8 cellular contexts compared by ENCODE assay signal in genomic region chr3:18422972-18423371, GRCh38. TPM values are rescaled to one million over a fixed set of nuclear protein-coding genes. Genes with fewer than 3 reads are reported as not detected.
DNase-seq lines count a peak whose midpoint lies in the region; ATAC-seq, FAIRE-seq and TF ChIP-seq lines count a peak whose summit lies in the region.

No MANE protein-coding gene starts in this region.

- peak overlapping the region; percentile 86 for H3K4me3 Mint-ChIP-seq in Caco-2 (ENCODE audit: unreplicated experiment)

- no peaks in the 10 kb centered on the region for H3K9me1 ChIP-seq in endothelial cell of umbilical vein (replicated peaks; ENCODE audit: control insufficient read depth, extremely low read depth, insufficient read depth, low read length)

- peaks cover 15% of the 10 kb centered on the region for H3K4me1 Mint-ChIP-seq in Caco-2 (ENCODE audit: low read depth, unreplicated experiment)

- H3K27ac Mint-ChIP-seq in Caco-2 (ENCODE audit: unreplicated experiment), result peak overlapping the region; percentile 49

- TF ChIP-seq POLR2A in NB4 (IDR thresholded peaks at IDR 0.05; ENCODE audit: extremely low read depth, insufficient read length) (no peak), endothelial cell of umbilical vein (IDR thresholded peaks at IDR 0.05; ENCODE audit: low read depth, low read length) (no peak)

- BruUV-seq in Caco-2 (replicated peaks; lab: Mats Ljungman, UMichigan) (TSS peak; percentile 12), endothelial cell of umbilical vein (replicated peaks; lab: Mats Ljungman, UMichigan) (no TSS peak)

- FAIRE-seq in endothelial cell of umbilical vein (lab: Jason Lieb, UNC) (no peak), pancreas (lab: Jason Lieb, UNC) (no peak)

- DNase-seq in Caco-2, result no peak
- DNase-seq in NB4 (ENCODE audit: low read depth), result peak; percentile 14
- DNase-seq in endothelial cell of umbilical vein (ENCODE audit: low read depth, low spot score), result no peak
- DNase-seq in pancreas, result no peak
- DNase-seq in activated gamma-delta T cell treated with Interleukin-2 at 50 U/mL for 16 hours, result no peak
- no peak for DNase-seq in middle frontal gyrus (ENCODE audit: extremely low spot score, low spot score)

- H3K36me3 Mint-ChIP-seq in Caco-2 (ENCODE audit: insufficient read depth, unreplicated experiment), result peaks cover 17% of the 10 kb centered on the region

- CTCF ChIA-PET in Caco-2 (lab: Charles Lee) (no interaction called here), endothelial cell of umbilical vein (lab: Charles Lee) (interaction anchor here (0.9 kb wide), 1 partner anchor 22 kb away, joined by 3 read pairs; no protein-coding TSS in a partner anchor)

- no peaks in the 10 kb centered on the region for H3K9me3 ChIP-seq in Caco-2
- no peaks in the 10 kb centered on the region for H3K9me3 ChIP-seq in endothelial cell of umbilical vein (replicated peaks; ENCODE audit: control insufficient read depth, insufficient read depth, low read length)
- no peaks in the 10 kb centered on the region for H3K9me3 ChIP-seq in pancreas

- no peaks in the 10 kb centered on the region for H3K27me3 Mint-ChIP-seq in Caco-2 (ENCODE audit: insufficient read depth, unreplicated experiment)

- ATAC-seq in pancreas (no peak), GM21786 (IDR thresholded peaks at IDR 0.05; ENCODE audit: unreplicated experiment) (no peak), HG03175 (IDR thresholded peaks at IDR 0.05; ENCODE audit: unreplicated experiment) (no peak)

- no peak overlapping the region for H3K9ac ChIP-seq in endothelial cell of umbilical vein (replicated peaks; ENCODE audit: extremely low read depth, insufficient read depth, low read length)

- intact Hi-C loops in Caco-2 (cut with micrococcal nuclease; ENCODE audit: unreplicated experiment), result no loop called here
- intact Hi-C loops in endothelial cell of umbilical vein (cut with micrococcal nuclease), result loop anchor here (5.0 kb wide), 1 partner anchor 1464 kb away; no protein-coding TSS in a partner anchor
- intact Hi-C loops in pancreas (cut with DNase I), result no loop called here

- no peaks in the 10 kb centered on the region for H4K20me1 ChIP-seq in endothelial cell of umbilical vein (replicated peaks; ENCODE audit: control insufficient read depth, extremely low read depth, insufficient read depth, low read length)

- H3K27ac ChIP-seq in endothelial cell of umbilical vein (ENCODE audit: insufficient read depth, low read depth, low read length) (no peak overlapping the region), pancreas (peak overlapping the region in 2 of 4 donors; percentile 95 to 97)

- no peak overlapping the region for H2AFZ ChIP-seq in endothelial cell of umbilical vein (ENCODE audit: low read depth, low read length)

- no peaks in the 10 kb centered on the region for H3K27me3 ChIP-seq in Caco-2 (replicated peaks; ENCODE audit: control insufficient read depth, insufficient read depth, low read length)
- peaks cover 10 to 26% of the 10 kb centered on the region in 2 experiments for H3K27me3 ChIP-seq in endothelial cell of umbilical vein (ENCODE audit: control insufficient read depth in 2 of 2, insufficient read depth in 2 of 2, low read length in 2 of 2)
- H3K27me3 ChIP-seq in pancreas, result no peaks in the 10 kb centered on the region

- H3K4me1 ChIP-seq in Caco-2 (peaks cover 8% of the 10 kb centered on the region; the same call in 1 of the 2 replicates), endothelial cell of umbilical vein (ENCODE audit: control insufficient read depth, extremely low read depth, insufficient read depth, low read length) (peaks cover 8% of the 10 kb centered on the region), pancreas (peaks cover 12 to 22% (median 18%) of the 10 kb centered on the region in 3 donors)

- WGBS in pancreas, 2 donors, result 12 to 13% methylated on average over 5 of the region's 5 CpGs

- H3K9me3 Mint-ChIP-seq in Caco-2 (ENCODE audit: unreplicated experiment), result no peaks in the 10 kb centered on the region

- no peak for TF ChIP-seq CTCF in Caco-2 (IDR thresholded peaks at IDR 0.05; ENCODE audit: insufficient read depth in 1 of 2, low read depth in 1 of 2, low read length in 1 of 2, severe bottlenecking in 1 of 2, unreplicated experiment in 1 of 2)
- TF ChIP-seq CTCF in NB4 (IDR thresholded peaks at IDR 0.05; ENCODE audit: low read depth, low read length), result no peak
- no peak for TF ChIP-seq CTCF in endothelial cell of umbilical vein (IDR thresholded peaks at IDR 0.05; ENCODE audit: extremely low read depth in 1 of 2, insufficient read depth in 1 of 2, low read depth in 1 of 2, low read length in 2 of 2)
- no peak for TF ChIP-seq CTCF in pancreas (IDR thresholded peaks at IDR 0.05)

- no peaks in the 10 kb centered on the region for H3K79me2 ChIP-seq in endothelial cell of umbilical vein (ENCODE audit: control insufficient read depth, insufficient read depth, low read length)

- POLR2A ChIA-PET in Caco-2 (lab: Charles Lee) (no interaction called here), endothelial cell of umbilical vein (lab: Charles Lee) (interaction anchor here (0.7 kb wide), 1 partner anchor 56 kb away, joined by 3 read pairs; no protein-coding TSS in a partner anchor)

- H3K4me3 ChIP-seq in Caco-2 (ENCODE audit: low read depth, low read length), result no peak overlapping the region
- H3K4me3 ChIP-seq in NB4 (ENCODE audit: low read depth, low read length), result peak overlapping the region; percentile 72
- H3K4me3 ChIP-seq in endothelial cell of umbilical vein (replicated peaks in 1 of 3; ENCODE audit: insufficient read depth in 1 of 3, low read depth in 1 of 3, low read length in 3 of 3), result no peak overlapping the region
- peak overlapping the region in 3 of 4 donors; percentile 78 to 89 (median 83) for H3K4me3 ChIP-seq in pancreas

- no peaks in the 10 kb centered on the region for H3K36me3 ChIP-seq in Caco-2 (ENCODE audit: control insufficient read depth, insufficient read depth, low read length)
- H3K36me3 ChIP-seq in endothelial cell of umbilical vein (ENCODE audit: control insufficient read depth in 2 of 2, extremely low read depth in 1 of 2, insufficient read depth in 2 of 2, low read length in 2 of 2), result no peaks in the 10 kb centered on the region
- peaks cover 0 to 9% (median 0%) of the 10 kb centered on the region in 3 donors for H3K36me3 ChIP-seq in pancreas

- dilution Hi-C loops in endothelial cell of umbilical vein (cut with MboI; ENCODE audit: extremely low pct_ligation_motif_present, low sequenced_read_pairs), result no loop called here

- H3K4me2 ChIP-seq in endothelial cell of umbilical vein (ENCODE audit: insufficient read depth, low read length), result peak overlapping the region; percentile 86

TF ChIP-seq in endothelial cell of umbilical vein, 7 proteins besides CTCF, POLR2A, EP300 and RAD21:
- TF ChIP-seq FOS (IDR thresholded peaks at IDR 0.05; ENCODE audit: borderline replicate concordance, insufficient read depth, low read length), result no peak
- no peak for TF ChIP-seq EZH2 (IDR thresholded peaks at IDR 0.05; ENCODE audit: borderline replicate concordance, low read depth, low read length, severe bottlenecking)
- TF ChIP-seq MYC (IDR thresholded peaks at IDR 0.05; ENCODE audit: low read depth, low read length), result no peak
- no peak for TF ChIP-seq POLR2AphosphoS5 (IDR thresholded peaks at IDR 0.05; ENCODE audit: insufficient read depth, low read depth, low read length)
- TF ChIP-seq GATA2 (IDR thresholded peaks at IDR 0.05; ENCODE audit: insufficient read depth, insufficient read length, low read depth, low read length), result no peak
- TF ChIP-seq JUN (IDR thresholded peaks at IDR 0.05; ENCODE audit: borderline replicate concordance, insufficient read depth, insufficient read length, low read depth), result no peak
- no peak for TF ChIP-seq MAX (IDR thresholded peaks at IDR 0.05; ENCODE audit: insufficient read depth, insufficient read length)

RNA-seq across cellular contexts. Expression of gene SATB1, which starts 2.2 kb away (rescaled TPM):
- total RNA-seq in Caco-2 (2022), result 13.8 and 16.4 TPM in 2 replicates
- 6.2 and 6.7 TPM in 2 replicates for total RNA-seq in endothelial cell of umbilical vein
- polyA plus RNA-seq in endothelial cell of umbilical vein, result 3.9 and 6.0 TPM in 2 replicates
- polyA plus RNA-seq in endothelial cell of umbilical vein (2011; cell fraction: cytosol; rRNA removed), result 5.0 and 7.3 TPM in 2 replicates
- polyA plus RNA-seq in endothelial cell of umbilical vein (2011; cell fraction: nucleus; rRNA removed), result 27.7 and 27.9 TPM in 2 replicates
- polyA plus RNA-seq in endothelial cell of umbilical vein (2012), result 2.5 and 2.8 TPM in 2 replicates
- 11.4 and 24.6 TPM in 2 replicates for polyA minus RNA-seq in endothelial cell of umbilical vein
- polyA minus RNA-seq in endothelial cell of umbilical vein (2011; cell fraction: cytosol; rRNA and poly(A)+ RNA removed), result not detected
- polyA minus RNA-seq in endothelial cell of umbilical vein (2011; cell fraction: nucleus; rRNA and poly(A)+ RNA removed), result 15.5 and 24.6 TPM in 2 replicates
- total RNA-seq in pancreas, result 10 to 100 TPM; 19.8 to 40.0 (median 28.7) TPM
- polyA plus RNA-seq in pancreas, result 10 to 100 TPM; 12.6 to 23.0 TPM

Comparison
In these comparisons a context has a peak if more than half of its experiments do, and no peak if none do; other contexts are left out.
1. H3K4me3 ChIP-seq: peak in NB4 (single experiment) and pancreas (3 of 4); none in Caco-2 (single experiment) and endothelial cell of umbilical vein (0 of 3).